ENCODE assay signal across 26 cellular contexts in genomic region chr14:78498062-78498595, GRCh38.
"Had no signal": no experiment of that assay in that cellular context is flagged by ENCODE, and none has a peak within 500 bp of the region (broad histone marks: within the 10 kb centered on the region; RNA-seq: fewer than 3 reads in every experiment).

No MANE protein-coding gene starts in this region.

- DNase-seq: activated CD4-positive, alpha-beta T cell treated with anti-CD3 and anti-CD28 coated beads for 4 hours; activated CD4-positive, alpha-beta T cell treated with anti-CD3 and anti-CD28 coated beads, Interleukin-2, amount 50 U/mL, for 4 hours; activated CD4-positive, CD25-positive, alpha-beta regulatory T cell; activated CD8-positive, alpha-beta memory T cell treated with anti-CD3 and anti-CD28 coated beads for 24 hours; activated effector memory CD4-positive, alpha-beta T cell treated with Interleukin-2 at 50 U/mL for 16 hours; activated naive CD4-positive, alpha-beta T cell treated with Interleukin-2 at 50 U/mL for 16 hours; activated naive CD8-positive, alpha-beta T cell treated with anti-CD3 and anti-CD28 coated beads for 36 hours; effector CD4-positive, alpha-beta T cell; esophagus squamous epithelium; foreskin melanocyte; islet precursor cell; left cardiac atrium; left ventricle myocardium superior; naive thymus-derived CD4-positive, alpha-beta T cell; ovary; sigmoid colon; small intestine; stimulated activated CD4-positive, alpha-beta T cell treated with anti-CD3 and anti-CD28 coated beads, Interleukin-4, amount 100 ng/mL, for 24 hours; stomach; T-cell; testis; transverse colon had no signal

- ATAC-seq: left cardiac atrium; left ventricle myocardium superior; naive thymus-derived CD4-positive, alpha-beta T cell; stimulated activated effector memory CD8-positive, alpha-beta T cell treated with anti-CD3 and anti-CD28 coated beads, Interleukin-12 subunit alpha, Interleukin-12 subunit beta, amount 100 ng/mL, for 72 hours; T-cell had no signal

- H3K27ac ChIP-seq: ascending aorta, cardiac muscle cell, esophagus squamous epithelium, ovary, prostate gland, sigmoid colon, stomach, testis, transverse colon had no signal
